36 cellular contexts compared by ENCODE assay signal in the genomic region with DNA sequence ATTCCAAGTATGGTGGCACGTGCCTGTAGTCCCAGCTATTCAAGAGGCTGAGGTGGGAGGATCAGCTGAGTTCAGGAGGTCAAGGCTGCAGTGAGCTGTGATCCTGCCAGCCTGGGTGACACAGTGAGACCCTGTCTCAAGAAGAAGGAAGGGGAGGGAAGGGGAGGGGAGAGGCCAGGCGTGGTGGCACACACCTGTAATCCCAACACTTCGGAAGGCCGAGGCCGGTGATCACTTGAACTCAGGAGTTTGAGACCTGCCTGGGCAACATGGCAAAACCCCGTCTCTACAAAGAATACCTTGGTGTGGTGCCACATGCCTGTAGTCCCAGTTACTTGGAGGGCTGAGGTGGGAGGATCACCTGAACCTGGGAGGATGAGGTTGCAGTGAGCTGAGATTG.
"Had no signal": no experiment of that assay in that cellular context is flagged by ENCODE, and none has a peak within 500 bp of the region (broad histone marks: within the 10 kb centered on the region; RNA-seq: fewer than 3 reads in every experiment).

No MANE protein-coding gene starts in this region.

- H3K4me3 ChIP-seq: ascending aorta, cardiac muscle cell had no signal

- H3K27me3 ChIP-seq: ascending aorta, cardiac muscle cell had no signal

- ATAC-seq: activated CD4-positive, alpha-beta T cell treated with anti-CD3 and anti-CD28 coated beads for 36 hours; activated CD4-positive, CD25-positive, alpha-beta regulatory T cell treated with anti-CD3 and anti-CD28 coated beads, Interleukin-2, amount 50 U/mL, for 24 hours; activated CD8-positive, alpha-beta memory T cell treated with anti-CD3 and anti-CD28 coated beads, Interleukin-2, amount 10 ng/mL, durations not matched to agents 7 days and 5 days; activated CD8-positive, alpha-beta T cell treated with anti-CD3 and anti-CD28 coated beads, Interleukin-2, amount 10 ng/mL, durations not matched to agents 7 days and 5 days; activated naive CD8-positive, alpha-beta T cell treated with anti-CD3 and anti-CD28 coated beads, Interleukin-2, amount 50 U/mL, for 24 hours had no signal

- H3K4me3 Mint-ChIP-seq: activated CD4-positive, alpha-beta memory T cell treated with anti-CD3 and anti-CD28 coated beads, Interleukin-2, amount 10 ng/mL, durations not matched to agents 7 days and 5 days; activated CD4-positive, alpha-beta T cell treated with anti-CD3 and anti-CD28 coated beads for 36 hours; activated CD4-positive, alpha-beta T cell treated with anti-CD3 and anti-CD28 coated beads, Interleukin-2, amount 10 ng/mL, durations not matched to agents 7 days and 5 days; activated CD8-positive, alpha-beta memory T cell treated with anti-CD3 and anti-CD28 coated beads, Interleukin-2, amount 10 ng/mL, durations not matched to agents 7 days and 5 days; activated CD8-positive, alpha-beta T cell treated with anti-CD3 and anti-CD28 coated beads, Interleukin-2, amount 10 ng/mL, durations not matched to agents 7 days and 5 days; activated naive CD4-positive, alpha-beta T cell treated with anti-CD3 and anti-CD28 coated beads, Interleukin-2, amount 10 ng/mL, durations not matched to agents 7 days and 5 days; activated naive CD4-positive, alpha-beta T cell treated with anti-CD3 and anti-CD28 coated beads, Interleukin-2, amount 50 U/mL, for 24 hours; activated naive CD8-positive, alpha-beta T cell; activated naive CD8-positive, alpha-beta T cell treated with anti-CD3 and anti-CD28 coated beads, Interleukin-2, amount 10 ng/mL, durations not matched to agents 7 days and 5 days; activated naive CD8-positive, alpha-beta T cell treated with anti-CD3 and anti-CD28 coated beads, Interleukin-2, amount 50 U/mL, for 24 hours; activated T-cell treated with anti-CD3 and anti-CD28 coated beads, Interleukin-2, amount 50 U/mL, for 24 hours; brain; central memory CD8-positive, alpha-beta T cell; T-helper 1 cell treated with Interleukin-12 subunit alpha and Interleukin-12 subunit beta and Interleukin-4 antibody, amounts not matched to agents 30 μg/mL and 1 μg/mL, for 36 hours; T-helper 2 cell treated with Interferon-gamma antibody and Interleukin-4, amounts not matched to agents 5 μg/mL and 100 μg/mL, for 36 hours had no signal

- H3K27ac Mint-ChIP-seq: activated CD4-positive, alpha-beta memory T cell treated with anti-CD3 and anti-CD28 coated beads, Interleukin-2, amount 10 ng/mL, durations not matched to agents 7 days and 5 days; activated CD4-positive, alpha-beta T cell treated with anti-CD3 and anti-CD28 coated beads for 36 hours; activated CD4-positive, alpha-beta T cell treated with anti-CD3 and anti-CD28 coated beads, Interleukin-2, amount 10 ng/mL, durations not matched to agents 7 days and 5 days; activated CD8-positive, alpha-beta memory T cell treated with anti-CD3 and anti-CD28 coated beads, Interleukin-2, amount 10 ng/mL, durations not matched to agents 7 days and 5 days; activated CD8-positive, alpha-beta T cell treated with anti-CD3 and anti-CD28 coated beads, Interleukin-2, amount 10 ng/mL, durations not matched to agents 7 days and 5 days; activated naive CD4-positive, alpha-beta T cell treated with anti-CD3 and anti-CD28 coated beads, Interleukin-2, amount 10 ng/mL, durations not matched to agents 7 days and 5 days; activated naive CD4-positive, alpha-beta T cell treated with anti-CD3 and anti-CD28 coated beads, Interleukin-2, amount 50 U/mL, for 24 hours; activated naive CD8-positive, alpha-beta T cell; activated naive CD8-positive, alpha-beta T cell treated with anti-CD3 and anti-CD28 coated beads, Interleukin-2, amount 10 ng/mL, durations not matched to agents 7 days and 5 days; activated naive CD8-positive, alpha-beta T cell treated with anti-CD3 and anti-CD28 coated beads, Interleukin-2, amount 50 U/mL, for 24 hours; activated T-cell treated with anti-CD3 and anti-CD28 coated beads, Interleukin-2, amount 50 U/mL, for 24 hours; activated T-helper 2 cell treated with anti-CD3 and anti-CD28 coated beads, Interferon-gamma antibody, Interleukin-2, Interleukin-4, amounts not matched to agents 10 μg/mL and 5 μg/mL and 100 μg/mL, durations not matched to agents 14 hours and 24 hours and 36 hours; brain; T-helper 1 cell treated with Interleukin-12 subunit alpha and Interleukin-12 subunit beta and Interleukin-4 antibody, amounts not matched to agents 30 μg/mL and 1 μg/mL, for 36 hours; T-helper 2 cell treated with Interferon-gamma antibody and Interleukin-4, amounts not matched to agents 5 μg/mL and 100 μg/mL, for 36 hours had no signal

- H3K9me3 ChIP-seq: ascending aorta had no signal

- H3K27me3 Mint-ChIP-seq: activated CD4-positive, alpha-beta memory T cell treated with anti-CD3 and anti-CD28 coated beads, Interleukin-2, amount 10 ng/mL, durations not matched to agents 7 days and 5 days; activated CD4-positive, alpha-beta T cell treated with anti-CD3 and anti-CD28 coated beads, Interleukin-2, amount 10 ng/mL, durations not matched to agents 7 days and 5 days; activated CD8-positive, alpha-beta memory T cell treated with anti-CD3 and anti-CD28 coated beads, Interleukin-2, amount 10 ng/mL, durations not matched to agents 7 days and 5 days; activated naive CD4-positive, alpha-beta T cell treated with anti-CD3 and anti-CD28 coated beads, Interleukin-2, amount 10 ng/mL, durations not matched to agents 7 days and 5 days; activated naive CD8-positive, alpha-beta T cell; brain had no signal

- H3K9me3 Mint-ChIP-seq: activated CD4-positive, alpha-beta memory T cell treated with anti-CD3 and anti-CD28 coated beads, Interleukin-2, amount 10 ng/mL, durations not matched to agents 7 days and 5 days; activated CD4-positive, alpha-beta T cell treated with anti-CD3 and anti-CD28 coated beads, Interleukin-2, amount 10 ng/mL, durations not matched to agents 7 days and 5 days; activated naive CD4-positive, alpha-beta T cell treated with anti-CD3 and anti-CD28 coated beads, Interleukin-2, amount 10 ng/mL, durations not matched to agents 7 days and 5 days; activated naive CD4-positive, alpha-beta T cell treated with anti-CD3 and anti-CD28 coated beads, Interleukin-2, amount 50 U/mL, for 24 hours; activated naive CD8-positive, alpha-beta T cell treated with anti-CD3 and anti-CD28 coated beads, Interleukin-2, amount 10 ng/mL, durations not matched to agents 7 days and 5 days; activated naive CD8-positive, alpha-beta T cell treated with anti-CD3 and anti-CD28 coated beads, Interleukin-2, amount 50 U/mL, for 24 hours; activated T-cell treated with anti-CD3 and anti-CD28 coated beads, Interleukin-2, amount 50 U/mL, for 24 hours; activated T-helper 2 cell treated with anti-CD3 and anti-CD28 coated beads, Interferon-gamma antibody, Interleukin-2, Interleukin-4, amounts not matched to agents 10 μg/mL and 5 μg/mL and 100 μg/mL, durations not matched to agents 14 hours and 24 hours and 36 hours; brain; central memory CD8-positive, alpha-beta T cell; T-helper 1 cell treated with Interleukin-12 subunit alpha and Interleukin-12 subunit beta and Interleukin-4 antibody, amounts not matched to agents 30 μg/mL and 1 μg/mL, for 36 hours; T-helper 2 cell treated with Interferon-gamma antibody and Interleukin-4, amounts not matched to agents 5 μg/mL and 100 μg/mL, for 36 hours had no signal

- H3K27ac ChIP-seq: ascending aorta, cardiac muscle cell, VCaP had no signal

- H3K36me3 ChIP-seq: ascending aorta, cardiac muscle cell had no signal

- DNase-seq: activated CD4-positive, alpha-beta memory T cell treated with anti-CD3 and anti-CD28 coated beads, Interleukin-2, amount 10 ng/mL, durations not matched to agents 7 days and 5 days; activated CD4-positive, alpha-beta T cell treated with anti-CD3 and anti-CD28 coated beads for 1 hour; activated CD4-positive, alpha-beta T cell treated with anti-CD3 and anti-CD28 coated beads for 36 hours; activated CD4-positive, alpha-beta T cell treated with anti-CD3 and anti-CD28 coated beads for 48 hours; activated CD4-positive, alpha-beta T cell treated with anti-CD3 and anti-CD28 coated beads, Interleukin-2, amount 10 ng/mL, durations not matched to agents 7 days and 5 days; activated CD4-positive, alpha-beta T cell treated with anti-CD3 and anti-CD28 coated beads, Interleukin-2, amount 50 U/mL, for 48 hours; activated CD4-positive, CD25-positive, alpha-beta regulatory T cell; activated CD8-positive, alpha-beta memory T cell treated with anti-CD3 and anti-CD28 coated beads for 24 hours; activated CD8-positive, alpha-beta memory T cell treated with anti-CD3 and anti-CD28 coated beads, Interleukin-2, amount 10 ng/mL, durations not matched to agents 7 days and 5 days; activated CD8-positive, alpha-beta memory T cell treated with anti-CD3 and anti-CD28 coated beads, Interleukin-2, amount 50 U/mL, for 48 hours; activated CD8-positive, alpha-beta T cell treated with anti-CD3 and anti-CD28 coated beads, Interleukin-2, amount 10 ng/mL, durations not matched to agents 7 days and 5 days; activated effector memory CD4-positive, alpha-beta T cell treated with Interleukin-2 at 50 U/mL for 16 hours; activated gamma-delta T cell; activated naive CD4-positive, alpha-beta T cell treated with anti-CD3 and anti-CD28 coated beads, Interleukin-2, amount 10 ng/mL, durations not matched to agents 7 days and 5 days; activated naive CD4-positive, alpha-beta T cell treated with Interleukin-2 at 50 U/mL for 16 hours; activated naive CD8-positive, alpha-beta T cell treated with anti-CD3 and anti-CD28 coated beads, Interleukin-2, amount 10 ng/mL, durations not matched to agents 7 days and 5 days; activated naive CD8-positive, alpha-beta T cell treated with anti-CD3 and anti-CD28 coated beads, Interleukin-2, amount 50 U/mL, for 24 hours; activated T-cell treated with anti-CD3 and anti-CD28 coated beads, Interleukin-2, amount 50 U/mL, for 24 hours; activated T-cell treated with anti-CD3 and anti-CD28 coated beads, Interleukin-2, amount 50 U/mL, for 48 hours; amygdala; anterior cingulate cortex; caudate nucleus; T-helper 1 cell; T-helper 2 cell; T-helper 9 cell had no signal

- H3K4me1 ChIP-seq: ascending aorta had no signal

- H3K36me3 Mint-ChIP-seq: activated CD8-positive, alpha-beta memory T cell treated with anti-CD3 and anti-CD28 coated beads, Interleukin-2, amount 10 ng/mL, durations not matched to agents 7 days and 5 days; activated naive CD4-positive, alpha-beta T cell treated with anti-CD3 and anti-CD28 coated beads, Interleukin-2, amount 10 ng/mL, durations not matched to agents 7 days and 5 days; activated naive CD4-positive, alpha-beta T cell treated with anti-CD3 and anti-CD28 coated beads, Interleukin-2, amount 50 U/mL, for 24 hours; activated naive CD8-positive, alpha-beta T cell; activated naive CD8-positive, alpha-beta T cell treated with anti-CD3 and anti-CD28 coated beads, Interleukin-2, amount 10 ng/mL, durations not matched to agents 7 days and 5 days; brain had no signal

- H3K4me1 Mint-ChIP-seq: activated CD4-positive, alpha-beta memory T cell treated with anti-CD3 and anti-CD28 coated beads, Interleukin-2, amount 10 ng/mL, durations not matched to agents 7 days and 5 days; activated CD4-positive, alpha-beta T cell treated with anti-CD3 and anti-CD28 coated beads for 36 hours; activated CD4-positive, alpha-beta T cell treated with anti-CD3 and anti-CD28 coated beads, Interleukin-2, amount 10 ng/mL, durations not matched to agents 7 days and 5 days; activated CD8-positive, alpha-beta memory T cell treated with anti-CD3 and anti-CD28 coated beads, Interleukin-2, amount 10 ng/mL, durations not matched to agents 7 days and 5 days; activated naive CD4-positive, alpha-beta T cell treated with anti-CD3 and anti-CD28 coated beads, Interleukin-2, amount 10 ng/mL, durations not matched to agents 7 days and 5 days; activated naive CD4-positive, alpha-beta T cell treated with anti-CD3 and anti-CD28 coated beads, Interleukin-2, amount 50 U/mL, for 24 hours; activated naive CD8-positive, alpha-beta T cell treated with anti-CD3 and anti-CD28 coated beads, Interleukin-2, amount 10 ng/mL, durations not matched to agents 7 days and 5 days; activated naive CD8-positive, alpha-beta T cell treated with anti-CD3 and anti-CD28 coated beads, Interleukin-2, amount 50 U/mL, for 24 hours; central memory CD8-positive, alpha-beta T cell had no signal
